In the genomic region with DNA sequence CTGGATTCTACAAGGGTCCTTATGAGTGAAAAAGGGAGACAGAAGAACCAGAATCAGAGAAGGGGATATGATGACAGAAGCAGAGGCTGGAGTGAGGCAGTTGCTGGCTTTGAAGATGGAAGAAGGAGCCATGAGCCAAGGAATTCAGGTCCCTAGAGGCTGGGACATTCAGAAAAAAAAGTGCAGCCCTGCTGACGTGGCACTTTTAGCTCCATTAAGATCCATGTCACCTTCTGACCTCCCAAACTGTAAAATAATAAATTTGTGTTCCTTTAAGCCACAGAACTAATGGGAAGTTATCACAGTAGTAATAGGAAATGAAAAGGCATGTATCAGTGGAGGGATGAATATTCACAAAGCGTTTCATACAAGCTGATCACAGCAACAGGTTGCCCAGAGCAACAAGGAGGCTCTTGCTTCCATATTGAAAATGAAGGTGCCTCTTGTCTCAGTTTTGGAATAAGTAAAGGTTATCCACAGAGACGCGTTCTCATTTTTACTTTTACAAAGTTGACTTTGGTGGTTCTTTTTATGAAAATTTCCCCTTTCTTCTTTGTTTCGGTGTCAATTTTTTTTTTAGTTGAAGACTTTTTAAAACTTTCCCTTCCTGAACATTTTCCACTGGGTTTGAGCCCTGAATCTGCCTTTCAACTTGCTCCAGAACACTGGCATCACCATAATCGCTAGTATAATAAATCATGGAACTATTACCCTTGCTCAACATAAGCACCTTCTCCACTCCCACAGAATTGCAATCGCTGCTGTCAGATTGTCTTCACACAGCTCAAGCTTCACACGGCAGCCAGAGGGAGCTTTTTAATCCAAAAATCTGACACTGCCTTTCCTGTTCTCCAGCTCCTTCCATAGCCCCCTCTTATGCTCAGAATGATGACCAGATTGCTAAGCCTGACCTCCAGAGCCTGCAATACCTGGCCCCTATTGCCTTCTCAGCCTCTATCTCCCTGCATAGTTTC, we compare ENCODE assay signal across 11 cellular contexts.
DNase-seq lines count a peak whose midpoint lies in the region; ATAC-seq, FAIRE-seq and TF ChIP-seq lines count a peak whose summit lies in the region.
"Had no signal": no experiment of that assay in that cellular context is flagged by ENCODE, and none has a peak within 500 bp of the region (broad histone marks: within the 10 kb centered on the region; RNA-seq: fewer than 3 reads in every experiment).

No MANE protein-coding gene starts in this region.

- H4K20me1 ChIP-seq in GM23338 (replicated peaks; ENCODE audit: insufficient read depth), result no peaks in the 10 kb centered on the region
- H4K20me1 ChIP-seq in osteoblast (ENCODE audit: insufficient read depth, low read length), result no peaks in the 10 kb centered on the region

- H3K4me1 Mint-ChIP-seq in GM23338, result peaks cover 6% of the 10 kb centered on the region; the same call in 2 of the 3 replicates

- H2AFZ ChIP-seq in GM23338, result peak overlapping the region; percentile 94
- peak overlapping the region; percentile 26 for H2AFZ ChIP-seq in osteoblast (ENCODE audit: low read length)

- H3K27ac ChIP-seq in GM23338 (ENCODE audit: low read depth), result no peak overlapping the region
- no peak overlapping the region for H3K27ac ChIP-seq in Panc1 (ENCODE audit: low read length)
- no peak overlapping the region for H3K27ac ChIP-seq in osteoblast (ENCODE audit: low read depth, low read length)
- H3K27ac ChIP-seq in kidney (ENCODE audit: low read depth in 2 of 2, low read length in 2 of 2), result no peak overlapping the region
- H3K27ac ChIP-seq: cardiac muscle cell, stomach had no signal

- CTCF ChIA-PET in Panc1 (lab: Charles Lee), result no interaction called here

- no TSS peak for BruUV-seq in Panc1 (replicated peaks; lab: Mats Ljungman, UMichigan)

- no peak overlapping the region; the same call in 1 of the 2 replicates for H3K27ac Mint-ChIP-seq in GM23338
- H3K27ac Mint-ChIP-seq: activated B cell treated with CpG ODN at 0.5 μM for 24 hours had no signal

- 0 out of 2 replicates have a peak, but pooled peaks cover 4% of the 10 kb centered on the region for H3K4me1 ChIP-seq in GM23338 (ENCODE audit: insufficient read depth)
- H3K4me1 ChIP-seq in Panc1 (ENCODE audit: control insufficient read depth, insufficient read depth, low read length), result peaks cover 8% of the 10 kb centered on the region
- H3K4me1 ChIP-seq in osteoblast (ENCODE audit: insufficient read depth, low read length), result peaks cover 13% of the 10 kb centered on the region
- peaks cover 0 to 3% of the 10 kb centered on the region in 2 donors for H3K4me1 ChIP-seq in kidney (ENCODE audit: control insufficient read depth in 1 of 2, insufficient read depth in 1 of 2, low read depth in 1 of 2, low read length in 2 of 2)

- no peak overlapping the region for H3K4me3 ChIP-seq in GM23338
- no peak overlapping the region for H3K4me3 ChIP-seq in Panc1 (ENCODE audit: low read depth in 2 of 2, low read length in 2 of 2)
- no peak overlapping the region for H3K4me3 ChIP-seq in osteoblast (ENCODE audit: insufficient read depth, low read length)
- no peak overlapping the region for H3K4me3 ChIP-seq in kidney (ENCODE audit: low read length in 2 of 2)
- H3K4me3 ChIP-seq: cardiac muscle cell, stomach had no signal

- no peak overlapping the region for H3K4me2 ChIP-seq in GM23338
- H3K4me2 ChIP-seq in osteoblast (ENCODE audit: insufficient read depth, low read length), result no peak overlapping the region

- no peak for ATAC-seq in GM23338
- ATAC-seq in Panc1, result no peak

- peak in 1 of 2 experiments; percentile 48; a peak in 2 of 4 replicates for TF ChIP-seq CTCF in GM23338 (conservative IDR thresholded peaks at IDR 0.05; ENCODE audit: low read depth in 2 of 2)
- TF ChIP-seq CTCF in Panc1 (IDR thresholded peaks at IDR 0.05), result 0 out of 2 replicates have a peak, but pooled peaks have one; percentile 3
- TF ChIP-seq CTCF in osteoblast (IDR thresholded peaks at IDR 0.05; ENCODE audit: extremely low read depth, low read depth, low read length), result no peak
- no peak for TF ChIP-seq CTCF in kidney (IDR thresholded peaks at IDR 0.05; ENCODE audit: borderline replicate concordance, extremely low read depth, insufficient read depth)

- no peaks in the 10 kb centered on the region for H3K9me3 Mint-ChIP-seq in GM23338
- H3K9me3 Mint-ChIP-seq: activated B cell treated with CpG ODN at 0.5 μM for 24 hours had no signal

- H3F3A ChIP-seq in GM23338 (replicated peaks; ENCODE audit: low read depth), result 0 out of 2 replicates have a peak, but pooled peaks cover 5% of the 10 kb centered on the region

- H3K36me3 ChIP-seq in GM23338 (ENCODE audit: insufficient read depth) (no peaks in the 10 kb centered on the region), Panc1 (ENCODE audit: control insufficient read depth, insufficient read depth, low read length) (no peaks in the 10 kb centered on the region), osteoblast (ENCODE audit: insufficient read depth, low read length) (no peaks in the 10 kb centered on the region), kidney (ENCODE audit: control insufficient read depth in 1 of 2, insufficient read depth in 2 of 2, low read length in 2 of 2) (no peaks in the 10 kb centered on the region)
- H3K36me3 ChIP-seq: cardiac muscle cell, stomach had no signal

- peaks cover 6% of the 10 kb centered on the region for H3K27me3 Mint-ChIP-seq in GM23338 (ENCODE audit: insufficient read depth, low read depth, poor library complexity)

- in situ Hi-C loops in Panc1 (cut with HindIII; ENCODE audit: low pct_unique_long_range_greater_than_20kb, low sequenced_read_pairs), result no loop called here

- intact Hi-C loops in Panc1 (cut with micrococcal nuclease; ENCODE audit: unreplicated experiment), result no loop called here
- intact Hi-C loops in kidney (cut with DNase I), result no loop called here

- H3K9me3 ChIP-seq in Panc1 (ENCODE audit: control insufficient read depth, insufficient read depth, low read depth, low read length), result no peaks in the 10 kb centered on the region
- no peaks in the 10 kb centered on the region for H3K9me3 ChIP-seq in osteoblast (ENCODE audit: low read depth, low read length)
- H3K9me3 ChIP-seq in kidney (ENCODE audit: control insufficient read depth in 1 of 2, low read length in 2 of 2), result no peaks in the 10 kb centered on the region
- H3K9me3 ChIP-seq: stomach had no signal

- H3K4me3 Mint-ChIP-seq in GM23338, result no peak overlapping the region
- H3K4me3 Mint-ChIP-seq: activated B cell treated with CpG ODN at 0.5 μM for 24 hours had no signal

- H3K27me3 ChIP-seq in GM23338 (ENCODE audit: insufficient read depth) (no peaks in the 10 kb centered on the region), Panc1 (ENCODE audit: control insufficient read depth, insufficient read depth, low read length) (no peaks in the 10 kb centered on the region), osteoblast (ENCODE audit: insufficient read depth, low read length) (no peaks in the 10 kb centered on the region)
- H3K27me3 ChIP-seq: cardiac muscle cell, stomach had no signal

- DNase-seq in activated CD4-positive, alpha-beta T cell treated with anti-CD3 and anti-CD28 coated beads, Interleukin-2, amount 50 U/mL, for 48 hours, result peak; percentile 31 to 48
- DNase-seq in activated CD4-positive, alpha-beta T cell treated with anti-CD3 and anti-CD28 coated beads, Interleukin-2, amount 50 U/mL, for 4 hours, result no peak
- DNase-seq in GM23338 (ENCODE audit: low spot score) (no peak), Panc1 (ENCODE audit: low read depth, low spot score) (no peak), osteoblast (ENCODE audit: insufficient read length, low spot score, missing footprints) (no peak), kidney (no peak), SIG-M5 treated with dmso at 0.1 percent for 504 hours (lab: John Stamatoyannopoulos, UW; ENCODE audit: unreplicated experiment) (no peak)
- no peak for DNase-seq in activated effector memory CD4-positive, alpha-beta T cell treated with anti-CD3 and anti-CD28 coated beads, Interleukin-2, amount 50 U/mL, for 16 hours
- DNase-seq: activated B cell treated with CpG ODN at 0.5 μM for 24 hours, stomach had no signal

- H3K79me2 ChIP-seq in GM23338 (replicated peaks; ENCODE audit: insufficient read depth) (no peaks in the 10 kb centered on the region), osteoblast (ENCODE audit: insufficient read depth, low read length) (no peaks in the 10 kb centered on the region)

- H3K36me3 Mint-ChIP-seq in GM23338 (ENCODE audit: low read depth), result no peaks in the 10 kb centered on the region

- H3K9me2 ChIP-seq in GM23338 (ENCODE audit: insufficient read depth), result no peaks in the 10 kb centered on the region

- no peak for FAIRE-seq in kidney (lab: Jason Lieb, UNC)

- POLR2A ChIA-PET in Panc1 (lab: Charles Lee), result no interaction called here

- H3K9ac ChIP-seq in kidney (ENCODE audit: low read length in 2 of 2), result no peak overlapping the region

TF ChIP-seq in GM23338, 12 proteins besides CTCF, POLR2A, EP300 and RAD21 (continues in another document):
- TF ChIP-seq ZNF114 (CRISPR knock-in tag; IDR thresholded peaks at IDR 0.05) (no peak), EZH2phosphoT487 (IDR thresholded peaks at IDR 0.05; ENCODE audit: unreplicated experiment) (no peak), ZNF331 (CRISPR knock-in tag; IDR thresholded peaks at IDR 0.05; ENCODE audit: low read depth) (no peak), STAT1 (IDR thresholded peaks at IDR 0.05; ENCODE audit: unreplicated experiment) (no peak), EZH2 (IDR thresholded peaks at IDR 0.05; ENCODE audit: low read depth, unreplicated experiment) (no peak), NANOG (IDR thresholded peaks at IDR 0.05; ENCODE audit: borderline replicate concordance) (no peak)
- TF ChIP-seq, protein P1, sequence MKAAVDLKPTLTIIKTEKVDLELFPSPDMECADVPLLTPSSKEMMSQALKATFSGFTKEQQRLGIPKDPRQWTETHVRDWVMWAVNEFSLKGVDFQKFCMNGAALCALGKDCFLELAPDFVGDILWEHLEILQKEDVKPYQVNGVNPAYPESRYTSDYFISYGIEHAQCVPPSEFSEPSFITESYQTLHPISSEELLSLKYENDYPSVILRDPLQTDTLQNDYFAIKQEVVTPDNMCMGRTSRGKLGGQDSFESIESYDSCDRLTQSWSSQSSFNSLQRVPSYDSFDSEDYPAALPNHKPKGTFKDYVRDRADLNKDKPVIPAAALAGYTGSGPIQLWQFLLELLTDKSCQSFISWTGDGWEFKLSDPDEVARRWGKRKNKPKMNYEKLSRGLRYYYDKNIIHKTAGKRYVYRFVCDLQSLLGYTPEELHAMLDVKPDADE (IDR thresholded peaks at IDR 0.05), result no peak

Comparison
In these comparisons a context has a peak if more than half of its experiments do, and no peak if none do; other contexts are left out.
1. DNase-seq: peak in activated CD4-positive, alpha-beta T cell treated with anti-CD3 and anti-CD28 coated beads, Interleukin-2, amount 50 U/mL, for 48 hours (2 of 2); none in activated CD4-positive, alpha-beta T cell treated with anti-CD3 and anti-CD28 coated beads, Interleukin-2, amount 50 U/mL, for 4 hours (0 of 2), GM23338 (single experiment), Panc1 (single experiment), osteoblast (single experiment), kidney (single experiment), SIG-M5 treated with dmso at 0.1 percent for 504 hours (single experiment) and activated effector memory CD4-positive, alpha-beta T cell treated with anti-CD3 and anti-CD28 coated beads, Interleukin-2, amount 50 U/mL, for 16 hours (single experiment).